In genomic region chr1:1916882-1917281, GRCh38 we compare ENCODE assay signal across 20 cellular contexts. TPM values are rescaled to one million over a fixed set of nuclear protein-coding genes. Genes with fewer than 3 reads are reported as not detected.
"Had no signal": no experiment of that assay in that cellular context is flagged by ENCODE, and none has a peak within 500 bp of the region (broad histone marks: within the 10 kb centered on the region; RNA-seq: fewer than 3 reads in every experiment).

No MANE protein-coding gene starts in this region.

- H3K27me3 ChIP-seq: breast epithelium, gastroesophageal sphincter, sigmoid colon, testis had no signal

- H3K36me3 ChIP-seq: breast epithelium, gastroesophageal sphincter, prostate gland, sigmoid colon, stomach had no signal

- H3K4me1 ChIP-seq: prostate gland had no signal

- H3K9me3 ChIP-seq: breast epithelium, gastroesophageal sphincter, prostate gland, sigmoid colon, stomach, testis had no signal

- DNase-seq: activated B cell treated with CpG ODN at 0.5 μM for 24 hours; activated CD4-positive, alpha-beta T cell treated with anti-CD3 and anti-CD28 coated beads for 48 hours; activated CD8-positive, alpha-beta memory T cell treated with anti-CD3 and anti-CD28 coated beads for 24 hours; activated gamma-delta T cell treated with Interleukin-2 at 50 U/mL for 16 hours; activated naive CD8-positive, alpha-beta T cell treated with anti-CD3 and anti-CD28 coated beads, Interleukin-2, amount 10 ng/mL, durations not matched to agents 7 days and 5 days; anterior cingulate cortex; hippocampal formation; occipital lobe; sigmoid colon; stimulated activated CD4-positive, alpha-beta T cell treated with anti-CD3 and anti-CD28 coated beads, Interleukin-12 subunit alpha, Interleukin-12 subunit beta, amount 100 ng/mL, for 4 hours; stimulated activated CD4-positive, alpha-beta T cell treated with anti-CD3 and anti-CD28 coated beads, Interleukin-2, amount 100 ng/mL, for 24 hours; stomach; testis had no signal

- ATAC-seq: gastroesophageal sphincter; natural killer cell treated with Interleukin-12 subunit alpha and Interleukin-12 subunit beta and Interleukin-15 and Interleukin-18, amount 100 ng/mL, for 72 hours had no signal

- H3K4me3 ChIP-seq: breast epithelium, gastroesophageal sphincter, prostate gland, sigmoid colon, stomach, testis had no signal

- H3K27ac ChIP-seq: breast epithelium, gastroesophageal sphincter, prostate gland, sigmoid colon, testis had no signal

RNA-seq across cellular contexts. Expression of gene CALML6, which starts 1.8 kb away (rescaled TPM):
- total RNA-seq: epithelial cell of proximal tubule, occipital lobe, stomach had no signal

RNA-seq across cellular contexts. Expression of gene TMEM52, which starts 2.2 kb away (rescaled TPM):
- total RNA-seq: activated naive CD8-positive, alpha-beta T cell treated with anti-CD3 and anti-CD28 coated beads, Interleukin-2, amount 10 ng/mL, durations not matched to agents 7 days and 5 days; T-helper 2 cell treated with Interferon-gamma antibody and Interleukin-4, amounts not matched to agents 100 ng/mL and 5 ng/mL, for 36 hours; ureter had no signal
